ENCODE assay signal across 1 cellular context in the genomic region with DNA sequence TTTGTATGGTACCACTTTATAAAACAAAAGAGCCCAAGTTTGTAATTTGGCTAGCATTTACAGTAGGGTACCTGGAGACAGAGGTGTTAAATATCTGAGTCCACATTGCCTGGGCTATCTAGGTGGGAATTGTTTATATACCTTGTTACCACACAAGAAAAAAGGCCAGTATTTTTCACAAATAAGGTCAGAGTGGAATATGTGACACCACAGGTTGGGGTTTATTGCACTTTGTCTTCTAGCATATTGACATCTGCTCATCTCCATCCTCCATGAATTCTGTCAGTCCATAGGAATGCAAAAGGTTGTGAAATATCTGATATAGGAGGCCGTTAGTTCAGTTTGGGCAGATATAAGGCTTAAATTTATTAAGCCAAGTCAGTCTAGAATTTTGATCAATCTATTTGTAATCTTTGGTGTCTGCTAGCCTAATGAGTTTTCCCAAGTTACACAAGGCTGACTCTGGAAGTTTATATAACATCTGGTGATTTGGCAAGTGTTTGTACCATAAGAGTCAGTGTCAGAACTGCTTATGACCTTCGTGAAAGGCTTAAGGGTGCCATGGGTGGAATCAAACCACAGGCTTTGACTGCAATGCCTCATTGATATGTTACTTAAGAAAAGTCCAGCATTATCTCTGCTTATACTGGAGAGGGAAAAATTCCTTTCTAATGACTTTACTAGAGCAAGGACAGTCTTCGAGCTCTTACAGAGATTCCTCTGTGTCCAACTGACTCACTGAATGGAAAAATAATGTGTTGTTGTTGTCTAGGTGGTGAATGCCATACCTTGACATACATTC.
TF ChIP-seq lines count a peak whose summit lies in the region.

No MANE protein-coding gene starts in this region.

TF ChIP-seq in HCT116, 20 proteins besides CTCF, POLR2A, EP300 and RAD21 (continued from another document):
- TF ChIP-seq, protein P1, sequence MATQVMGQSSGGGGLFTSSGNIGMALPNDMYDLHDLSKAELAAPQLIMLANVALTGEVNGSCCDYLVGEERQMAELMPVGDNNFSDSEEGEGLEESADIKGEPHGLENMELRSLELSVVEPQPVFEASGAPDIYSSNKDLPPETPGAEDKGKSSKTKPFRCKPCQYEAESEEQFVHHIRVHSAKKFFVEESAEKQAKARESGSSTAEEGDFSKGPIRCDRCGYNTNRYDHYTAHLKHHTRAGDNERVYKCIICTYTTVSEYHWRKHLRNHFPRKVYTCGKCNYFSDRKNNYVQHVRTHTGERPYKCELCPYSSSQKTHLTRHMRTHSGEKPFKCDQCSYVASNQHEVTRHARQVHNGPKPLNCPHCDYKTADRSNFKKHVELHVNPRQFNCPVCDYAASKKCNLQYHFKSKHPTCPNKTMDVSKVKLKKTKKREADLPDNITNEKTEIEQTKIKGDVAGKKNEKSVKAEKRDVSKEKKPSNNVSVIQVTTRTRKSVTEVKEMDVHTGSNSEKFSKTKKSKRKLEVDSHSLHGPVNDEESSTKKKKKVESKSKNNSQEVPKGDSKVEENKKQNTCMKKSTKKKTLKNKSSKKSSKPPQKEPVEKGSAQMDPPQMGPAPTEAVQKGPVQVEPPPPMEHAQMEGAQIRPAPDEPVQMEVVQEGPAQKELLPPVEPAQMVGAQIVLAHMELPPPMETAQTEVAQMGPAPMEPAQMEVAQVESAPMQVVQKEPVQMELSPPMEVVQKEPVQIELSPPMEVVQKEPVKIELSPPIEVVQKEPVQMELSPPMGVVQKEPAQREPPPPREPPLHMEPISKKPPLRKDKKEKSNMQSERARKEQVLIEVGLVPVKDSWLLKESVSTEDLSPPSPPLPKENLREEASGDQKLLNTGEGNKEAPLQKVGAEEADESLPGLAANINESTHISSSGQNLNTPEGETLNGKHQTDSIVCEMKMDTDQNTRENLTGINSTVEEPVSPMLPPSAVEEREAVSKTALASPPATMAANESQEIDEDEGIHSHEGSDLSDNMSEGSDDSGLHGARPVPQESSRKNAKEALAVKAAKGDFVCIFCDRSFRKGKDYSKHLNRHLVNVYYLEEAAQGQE (IDR thresholded peaks at IDR 0.05; ENCODE audit: low read depth) = no peak
